23 cellular contexts compared by ENCODE assay signal in the genomic region with DNA sequence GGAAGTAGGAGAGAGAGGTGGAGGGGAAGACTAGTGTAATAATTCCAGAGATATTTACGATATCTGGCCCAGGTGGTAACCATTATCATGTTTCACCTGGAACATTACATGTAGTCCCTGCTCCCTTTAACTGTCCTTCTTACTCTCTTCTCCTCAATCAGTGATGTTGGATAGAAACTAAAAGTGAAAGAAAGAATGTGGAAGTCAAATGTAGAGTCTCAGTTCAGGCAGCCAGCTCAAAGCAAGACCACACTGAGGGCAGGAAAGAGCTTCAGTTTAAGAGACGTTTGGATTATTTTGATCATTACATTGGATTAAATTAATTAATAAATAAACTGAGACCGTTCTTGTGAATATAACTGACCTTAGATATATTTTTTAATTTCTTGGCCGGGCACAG.
"Had no signal": no experiment of that assay in that cellular context is flagged by ENCODE, and none has a peak within 500 bp of the region (broad histone marks: within the 10 kb centered on the region; RNA-seq: fewer than 3 reads in every experiment).

No MANE protein-coding gene starts in this region.

- H3K27me3 Mint-ChIP-seq: activated CD4-positive, alpha-beta memory T cell treated with anti-CD3 and anti-CD28 coated beads, Interleukin-2, amount 10 ng/mL, durations not matched to agents 7 days and 5 days had no signal

- H3K4me3 ChIP-seq: adrenal gland, breast epithelium, lower lobe of right lung, right lobe of liver, stomach had no signal

- H3K9ac ChIP-seq: parathyroid adenoma had no signal

- H2AFZ ChIP-seq: parathyroid adenoma had no signal

- ATAC-seq: activated T-cell treated with anti-CD3 and anti-CD28 coated beads, Interleukin-2, amount 50 U/mL, for 4 hours; lower lobe of right lung; right lobe of liver; WTC11 had no signal

- H3K4me1 ChIP-seq: adrenal gland, breast epithelium, lower lobe of right lung, parathyroid adenoma, right lobe of liver, stomach had no signal

- H3K27me3 ChIP-seq: adrenal gland, breast epithelium, right lobe of liver, stomach had no signal

- H3K4me3 Mint-ChIP-seq: activated CD4-positive, alpha-beta memory T cell treated with anti-CD3 and anti-CD28 coated beads, Interleukin-2, amount 10 ng/mL, durations not matched to agents 7 days and 5 days; activated T-cell treated with anti-CD3 and anti-CD28 coated beads, Interleukin-2, amount 50 U/mL, for 4 hours; nephron; WTC11 had no signal

- DNase-seq: activated CD4-positive, alpha-beta memory T cell treated with anti-CD3 and anti-CD28 coated beads, Interleukin-2, amount 10 ng/mL, durations not matched to agents 7 days and 5 days; activated CD4-positive, alpha-beta T cell treated with anti-CD3 and anti-CD28 coated beads for 4 hours; activated effector memory CD4-positive, alpha-beta T cell treated with Interleukin-2 at 50 U/mL for 16 hours; activated naive CD4-positive, alpha-beta T cell treated with anti-CD3 and anti-CD28 coated beads, Interleukin-2, amount 50 U/mL, for 16 hours; activated T-cell treated with anti-CD3 and anti-CD28 coated beads, Interleukin-2, amount 50 U/mL, for 4 hours; adrenal gland; cortex of kidney; hypothalamus; lower lobe of right lung; right lobe of liver; small intestine; stimulated activated CD4-positive, alpha-beta T cell treated with anti-CD3 and anti-CD28 coated beads, Interleukin-15, amount 100 ng/mL, for 24 hours; stimulated activated CD4-positive, alpha-beta T cell treated with anti-CD3 and anti-CD28 coated beads, Interleukin-2, amount 100 ng/mL, for 48 hours; stomach; trophoblast cell had no signal

- H3K27ac Mint-ChIP-seq: activated CD4-positive, alpha-beta memory T cell treated with anti-CD3 and anti-CD28 coated beads, Interleukin-2, amount 10 ng/mL, durations not matched to agents 7 days and 5 days; nephron; WTC11 had no signal

- H3K79me2 ChIP-seq: parathyroid adenoma had no signal

- H3K4me1 Mint-ChIP-seq: nephron had no signal

- H3K27ac ChIP-seq: adrenal gland, breast epithelium, lower lobe of right lung, parathyroid adenoma, right lobe of liver, stomach had no signal

- H3K36me3 Mint-ChIP-seq: WTC11 had no signal

- FAIRE-seq: astrocyte, endometrium, frontal cortex, keratinocyte, small intestine had no signal

- H3K9me3 ChIP-seq: adrenal gland, breast epithelium, lower lobe of right lung, right lobe of liver, stomach had no signal

- H3K36me3 ChIP-seq: adrenal gland, breast epithelium, lower lobe of right lung, right lobe of liver, stomach had no signal
